Comparison of ENCODE assay signal across 15 cellular contexts in genomic region chr9:134210908-134211810, GRCh38. TPM values are rescaled to one million over a fixed set of nuclear protein-coding genes. Genes with fewer than 3 reads are reported as not detected.
A peak's percentile ranks its signal among the peaks of the same experiment; 100 is the strongest.
DNase-seq lines count a peak whose midpoint lies in the region; ATAC-seq, FAIRE-seq and TF ChIP-seq lines count a peak whose summit lies in the region.
"Had no signal": no experiment of that assay in that cellular context is flagged by ENCODE, and none has a peak within 500 bp of the region (broad histone marks: within the 10 kb centered on the region; RNA-seq: fewer than 3 reads in every experiment).

No MANE protein-coding gene starts in this region.

- 0 out of 2 replicates have a peak, but pooled peaks cover 2% of the 10 kb centered on the region for H3K9me3 ChIP-seq in BE2C
- H3K9me3 ChIP-seq in pancreas = no peaks in the 10 kb centered on the region
- H3K9me3 ChIP-seq in Caco-2 = peaks cover 4% of the 10 kb centered on the region; the same call in 1 of the 2 replicates

- H3K4me3 Mint-ChIP-seq in Caco-2 (ENCODE audit: unreplicated experiment) = no peak overlapping the region

- no peaks in the 10 kb centered on the region for H3K9me3 Mint-ChIP-seq in Caco-2 (ENCODE audit: unreplicated experiment)

- no peak for TF ChIP-seq CTCF in BE2C (IDR thresholded peaks at IDR 0.05; ENCODE audit: low read depth, low read length)
- TF ChIP-seq CTCF in pancreas (IDR thresholded peaks at IDR 0.05) = no peak
- TF ChIP-seq CTCF in Caco-2 (IDR thresholded peaks at IDR 0.05; ENCODE audit: insufficient read depth in 1 of 2, low read depth in 1 of 2, low read length in 1 of 2, severe bottlenecking in 1 of 2, unreplicated experiment in 1 of 2) = no peak

- no peak for FAIRE-seq in pancreas (lab: Jason Lieb, UNC)
- FAIRE-seq: TTC549 had no signal

- H3K27me3 ChIP-seq in BE2C (no peaks in the 10 kb centered on the region), pancreas (no peaks in the 10 kb centered on the region), Caco-2 (replicated peaks; ENCODE audit: control insufficient read depth, insufficient read depth, low read length) (no peaks in the 10 kb centered on the region)

- H3K27ac Mint-ChIP-seq in Caco-2 (ENCODE audit: unreplicated experiment) = no peak overlapping the region

- CTCF ChIA-PET in Caco-2 (lab: Charles Lee) = no interaction called here

- no peaks in the 10 kb centered on the region for H3K36me3 Mint-ChIP-seq in Caco-2 (ENCODE audit: insufficient read depth, unreplicated experiment)

- no peaks in the 10 kb centered on the region for H3K4me1 Mint-ChIP-seq in Caco-2 (ENCODE audit: low read depth, unreplicated experiment)

- no TSS peak for BruUV-seq in Caco-2 (replicated peaks; lab: Mats Ljungman, UMichigan)

- intact Hi-C loops in Right ventricle myocardium superior (cut with DNase I) = no loop called here
- intact Hi-C loops in pancreas (cut with DNase I) = no loop called here
- intact Hi-C loops in Caco-2 (cut with micrococcal nuclease; ENCODE audit: unreplicated experiment) = no loop called here

- no peaks in the 10 kb centered on the region; the same call in 1 of the 2 replicates for H3K4me1 ChIP-seq in BE2C
- H3K4me1 ChIP-seq in pancreas = no peaks in the 10 kb centered on the region
- H3K4me1 ChIP-seq in Caco-2 = no peaks in the 10 kb centered on the region

- peak overlapping the region; percentile 26 for H3K27ac ChIP-seq in angular gyrus (ENCODE audit: low read depth, low read length)
- H3K27ac ChIP-seq in pancreas = peak overlapping the region; percentile 17 to 48 (median 28)
- H3K27ac ChIP-seq: KMS-11 had no signal

- WGBS in pancreas, 2 donors = 58 to 63% methylated on average over 22 of the region's 22 CpGs

- no peak overlapping the region for H3K4me3 ChIP-seq in BE2C (ENCODE audit: low read depth, low read length)
- H3K4me3 ChIP-seq in pancreas = no peak overlapping the region
- H3K4me3 ChIP-seq in Caco-2 (ENCODE audit: low read depth, low read length) = no peak overlapping the region

- H3K36me3 ChIP-seq in BE2C (no peaks in the 10 kb centered on the region), pancreas (no peaks in the 10 kb centered on the region), Caco-2 (ENCODE audit: control insufficient read depth, insufficient read depth, low read length) (no peaks in the 10 kb centered on the region)

- H3K27me3 Mint-ChIP-seq in Caco-2 (ENCODE audit: insufficient read depth, unreplicated experiment) = no peaks in the 10 kb centered on the region

- peak; percentile 66 for ATAC-seq in Right ventricle myocardium superior (ENCODE audit: poor library complexity)
- ATAC-seq in pancreas = peak; percentile 38 to 64 (median 62)
- ATAC-seq in GM21786 (IDR thresholded peaks at IDR 0.05; ENCODE audit: unreplicated experiment) = no peak

- DNase-seq in BE2C (peak; percentile 3), Right ventricle myocardium superior (peak; percentile 74), pancreas (peak in 3 of 6 donors; percentile 37 to 63 (median 54)), NCI-H1092 (lab: John Stamatoyannopoulos, UW) (no peak), ACHN (no peak), Caco-2 (no peak)
- DNase-seq: effector CD8-positive, alpha-beta T cell; NCI-H2107; RPMI8226 had no signal

- POLR2A ChIA-PET in Caco-2 (lab: Charles Lee) = no interaction called here

- in situ Hi-C loops in ACHN (cut with HindIII; ENCODE audit: low pct_ligation_motif_present, low pct_unique_long_range_greater_than_20kb, low sequenced_read_pairs) = no loop called here

RNA-seq across cellular contexts. Expression of gene RNU6ATAC, which starts 46.8 kb away (rescaled TPM):
- polyA plus RNA-seq in BE2C (2012; ENCODE audit: insufficient read depth, insufficient read length, low read depth) = 32.9 TPM
- 351 TPM for total RNA-seq in Right ventricle myocardium superior
- 10 to 100 TPM; 17.0 to 91.5 (median 64.8) TPM for total RNA-seq in pancreas
- not detected for polyA plus RNA-seq in pancreas
- 72.9 and 99.0 TPM in 2 replicates for total RNA-seq in Caco-2 (2022)
- total RNA-seq: Daoy, urinary bladder had no signal
- polyA plus RNA-seq: urinary bladder had no signal

Comparison
In these comparisons a context has a peak if more than half of its experiments do, and no peak if none do; other contexts are left out.
1. DNase-seq: peak in BE2C (single experiment) and Right ventricle myocardium superior (single experiment); none in NCI-H1092 (single experiment), ACHN (single experiment) and Caco-2 (0 of 2).